Comparison of ENCODE assay signal across 8 cellular contexts in genomic region chr6:43951063-43951755, GRCh38.
DNase-seq lines count a peak whose midpoint lies in the region; ATAC-seq and TF ChIP-seq lines count a peak whose summit lies in the region.

No MANE protein-coding gene starts in this region.

- H3K27me3 Mint-ChIP-seq in activated CD4-positive, alpha-beta memory T cell treated with anti-CD3 and anti-CD28 coated beads for 36 hours: peaks cover 2% of the 10 kb centered on the region
- H3K27me3 Mint-ChIP-seq in activated CD4-positive, alpha-beta T cell treated with anti-CD3 and anti-CD28 coated beads, Interleukin-2, amount 10 ng/mL, durations not matched to agents 7 days and 5 days: peaks cover 3% of the 10 kb centered on the region

- H3K14ac ChIP-seq in IMR-90 (replicated peaks; ENCODE audit: low read depth, low read length): no peak overlapping the region

- peak overlapping the region; percentile 59; the same call in 1 of the 2 replicates for H2AK5ac ChIP-seq in IMR-90 (ENCODE audit: low read depth, low read length)

- H3K36me3 Mint-ChIP-seq in activated CD4-positive, alpha-beta memory T cell treated with anti-CD3 and anti-CD28 coated beads for 36 hours: peaks cover under 1% of the 10 kb centered on the region
- no peaks in the 10 kb centered on the region for H3K36me3 Mint-ChIP-seq in activated CD4-positive, alpha-beta T cell treated with anti-CD3 and anti-CD28 coated beads, Interleukin-2, amount 10 ng/mL, durations not matched to agents 7 days and 5 days (ENCODE audit: low read depth)

- H2BK5ac ChIP-seq in IMR-90 (ENCODE audit: low read depth, low read length, poor library complexity, severe bottlenecking): no peak overlapping the region

- ATAC-seq in IMR-90 (ENCODE audit: low read depth): peak; percentile 76

- H3K4ac ChIP-seq in IMR-90 (ENCODE audit: low read depth, low read length): peak overlapping the region; percentile 16; the same call in 1 of the 2 replicates

- in situ Hi-C loops in IMR-90 (cut with MboI; ENCODE audit: low sequenced_read_pairs): no loop called here

- dilution Hi-C loops in IMR-90 (cut with HindIII; ENCODE audit: low sequenced_read_pairs, unreplicated experiment): no loop called here

- DNase-seq in D341Med (ENCODE audit: low spot score) (peak; percentile 69), IMR-90 (no peak), iPS DF 4.7 (ENCODE audit: extremely low read depth, low spot score) (peak; percentile 28), stomach (peak; percentile 87)
- peak; percentile 25 for DNase-seq in activated CD4-positive, alpha-beta memory T cell treated with anti-CD3 and anti-CD28 coated beads for 36 hours
- no peak for DNase-seq in stimulated activated CD4-positive, alpha-beta T cell treated with anti-CD3 and anti-CD28 coated beads, Interleukin-4, amount 100 ng/mL, for 1 hour
- DNase-seq in central memory CD4-positive, alpha-beta T cell: no peak
- no peak for DNase-seq in activated CD4-positive, alpha-beta T cell treated with anti-CD3 and anti-CD28 coated beads, Interleukin-2, amount 10 ng/mL, durations not matched to agents 7 days and 5 days

- H2BK15ac ChIP-seq in IMR-90 (ENCODE audit: low read depth, low read length): no peak overlapping the region

- H3K56ac ChIP-seq in IMR-90 (ENCODE audit: extremely low read depth, insufficient read depth, low read length): no peak overlapping the region

- no peak overlapping the region for H3K4me2 ChIP-seq in IMR-90 (ENCODE audit: low read depth, low read length)

- no TSS peak for BruUV-seq in IMR-90 (replicated peaks; lab: Mats Ljungman, UMichigan)

- CTCF ChIA-PET in IMR-90 (lab: Yijun Ruan, JAX): interaction anchor here (0.9 kb wide), 1 partner anchor 9 kb away, joined by 3 read pairs; no protein-coding TSS in a partner anchor
- CTCF ChIA-PET in activated CD4-positive, alpha-beta memory T cell treated with anti-CD3 and anti-CD28 coated beads for 36 hours (lab: Charles Lee): interaction anchor here (1.2 kb wide), 1 partner anchor 182 kb away, joined by 4 read pairs; no protein-coding TSS in a partner anchor
- CTCF ChIA-PET in activated CD4-positive, alpha-beta T cell treated with anti-CD3 and anti-CD28 coated beads, Interleukin-2, amount 10 ng/mL, durations not matched to agents 7 days and 5 days (lab: Charles Lee): no interaction called here

- H4K5ac ChIP-seq in IMR-90 (ENCODE audit: low read depth, low read length): no peak overlapping the region

- H2AFZ ChIP-seq in IMR-90 (replicated peaks; ENCODE audit: low read length, poor library complexity): no peak overlapping the region

- H2BK20ac ChIP-seq in IMR-90 (ENCODE audit: low read depth, low read length): no peak overlapping the region

- no peak overlapping the region for H3K18ac ChIP-seq in IMR-90 (ENCODE audit: low read depth, low read length)

- H3K27me3 ChIP-seq in IMR-90 (ENCODE audit: control insufficient read depth, insufficient read depth, low read length) (no peaks in the 10 kb centered on the region), stomach (peaks cover 0 to 12% (median 0%) of the 10 kb centered on the region in 3 donors)

- POLR2A ChIA-PET in IMR-90 (lab: Charles Lee; ENCODE audit: unreplicated experiment): no interaction called here
- POLR2A ChIA-PET in activated CD4-positive, alpha-beta memory T cell treated with anti-CD3 and anti-CD28 coated beads for 36 hours (lab: Charles Lee): no interaction called here
- POLR2A ChIA-PET in activated CD4-positive, alpha-beta T cell treated with anti-CD3 and anti-CD28 coated beads, Interleukin-2, amount 10 ng/mL, durations not matched to agents 7 days and 5 days (lab: Charles Lee): no interaction called here

- H3K4me3 ChIP-seq in IMR-90 (ENCODE audit: insufficient read depth, low read depth, low read length) (no peak overlapping the region), stomach (no peak overlapping the region)

- no peak overlapping the region for H3K27ac Mint-ChIP-seq in activated CD4-positive, alpha-beta memory T cell treated with anti-CD3 and anti-CD28 coated beads for 36 hours
- H3K27ac Mint-ChIP-seq in activated CD4-positive, alpha-beta T cell treated with anti-CD3 and anti-CD28 coated beads, Interleukin-2, amount 10 ng/mL, durations not matched to agents 7 days and 5 days: no peak overlapping the region

- H3K4me1 ChIP-seq in IMR-90 (ENCODE audit: control insufficient read depth, insufficient read depth, low read length): peaks cover 13% of the 10 kb centered on the region
- peaks cover 0 to 6% (median 0%) of the 10 kb centered on the region in 4 donors for H3K4me1 ChIP-seq in stomach

- TF ChIP-seq POLR2A in IMR-90 (IDR thresholded peaks at IDR 0.05; ENCODE audit: low read depth, low read length) (no peak), stomach (IDR thresholded peaks at IDR 0.05) (no peak)

- TF ChIP-seq EP300 in stomach (IDR thresholded peaks at IDR 0.05): no peak

- H3K27ac ChIP-seq in IMR-90 (ENCODE audit: insufficient read depth, low read length) (no peak overlapping the region), stomach (no peak overlapping the region)

- no peaks in the 10 kb centered on the region for H3K4me1 Mint-ChIP-seq in activated CD4-positive, alpha-beta memory T cell treated with anti-CD3 and anti-CD28 coated beads for 36 hours (ENCODE audit: low read depth)
- H3K4me1 Mint-ChIP-seq in activated CD4-positive, alpha-beta T cell treated with anti-CD3 and anti-CD28 coated beads, Interleukin-2, amount 10 ng/mL, durations not matched to agents 7 days and 5 days: no peaks in the 10 kb centered on the region

- no peak overlapping the region for H2AK9ac ChIP-seq in IMR-90 (replicated peaks; ENCODE audit: low read depth, low read length, poor library complexity)

- H4K8ac ChIP-seq in IMR-90 (ENCODE audit: low read depth in 2 of 2, low read length in 2 of 2): no peak overlapping the region

- WGBS in IMR-90 (ENCODE audit: extremely low coverage in 2 of 2, insufficient read length in 1 of 2), 2 experiments: 52% methylated on average over 2 of the region's 5 CpGs; no CpG with 5 or more reads in 1 of the 2 experiments
- WGBS in stomach, 5 donors: 44 to 65% (median 53%) methylated on average over 4 to 5 of the region's 5 CpGs

- H3K36me3 ChIP-seq in IMR-90 (ENCODE audit: control insufficient read depth, insufficient read depth, low read length): no peaks in the 10 kb centered on the region
- H3K36me3 ChIP-seq in stomach: no peaks in the 10 kb centered on the region

- H3K9ac ChIP-seq in IMR-90 (ENCODE audit: low read depth, low read length): no peak overlapping the region

- H3K23ac ChIP-seq in IMR-90 (ENCODE audit: low read depth, low read length): no peak overlapping the region

- H3K9me3 ChIP-seq in IMR-90 (ENCODE audit: control insufficient read depth, insufficient read depth, low read length) (no peaks in the 10 kb centered on the region), stomach (peaks cover 0 to 5% (median 2%) of the 10 kb centered on the region in 4 donors)

- H3K9me3 Mint-ChIP-seq in activated CD4-positive, alpha-beta memory T cell treated with anti-CD3 and anti-CD28 coated beads for 36 hours: peaks cover 9% of the 10 kb centered on the region
- peaks cover 3% of the 10 kb centered on the region for H3K9me3 Mint-ChIP-seq in activated CD4-positive, alpha-beta T cell treated with anti-CD3 and anti-CD28 coated beads, Interleukin-2, amount 10 ng/mL, durations not matched to agents 7 days and 5 days

- H3K79me1 ChIP-seq in IMR-90 (ENCODE audit: low read depth in 1 of 2, low read length in 2 of 2): no peaks in the 10 kb centered on the region

- TF ChIP-seq CTCF in IMR-90 (conservative IDR thresholded peaks at IDR 0.05; ENCODE audit: low read depth, low read length) (peak; percentile 47), stomach (IDR thresholded peaks at IDR 0.05) (peak in 5 of 7 experiments; percentile 28 to 92 (median 63))

- H3K9me1 ChIP-seq in IMR-90 (ENCODE audit: insufficient read depth, low read length): no peaks in the 10 kb centered on the region; the same call in 1 of the 2 replicates

- no peak overlapping the region for H3K4me3 Mint-ChIP-seq in activated CD4-positive, alpha-beta memory T cell treated with anti-CD3 and anti-CD28 coated beads for 36 hours
- no peak overlapping the region for H3K4me3 Mint-ChIP-seq in activated CD4-positive, alpha-beta T cell treated with anti-CD3 and anti-CD28 coated beads, Interleukin-2, amount 10 ng/mL, durations not matched to agents 7 days and 5 days

- no peaks in the 10 kb centered on the region for H4K20me1 ChIP-seq in IMR-90 (ENCODE audit: insufficient read depth, low read length)

- intact Hi-C loops in IMR-90 (cut with micrococcal nuclease) (loop anchor here (2.0 to 10.0 kb wide), 2 partner anchors 178 to 286 kb away; no protein-coding TSS in a partner anchor), stomach (cut with DNase I; ENCODE audit: low total_unique reads) (no loop called here)
- intact Hi-C loops in activated CD4-positive, alpha-beta memory T cell treated with anti-CD3 and anti-CD28 coated beads for 36 hours (cut with micrococcal nuclease): no loop called here

- TF ChIP-seq RAD21 in IMR-90 (IDR thresholded peaks at IDR 0.05; ENCODE audit: low read length): peak; percentile 56

- H2BK120ac ChIP-seq in IMR-90 (ENCODE audit: low read depth, low read length): no peak overlapping the region; the same call in 1 of the 2 replicates

- H4K91ac ChIP-seq in IMR-90 (ENCODE audit: insufficient read depth, low read depth, low read length): no peak overlapping the region; the same call in 1 of the 2 replicates

TF ChIP-seq in IMR-90, 13 proteins besides CTCF, POLR2A, EP300 and RAD21:
- TF ChIP-seq NFE2L2 (IDR thresholded peaks at IDR 0.05; ENCODE audit: low read depth, low read length): no peak
- TF ChIP-seq SMC3 (IDR thresholded peaks at IDR 0.05; ENCODE audit: low read depth, low read length): peak; percentile 47

Comparison
In these comparisons a context has a peak if more than half of its experiments do, and no peak if none do; other contexts are left out.
1. DNase-seq: peak in D341Med (single experiment), activated CD4-positive, alpha-beta memory T cell treated with anti-CD3 and anti-CD28 coated beads for 36 hours (single experiment), iPS DF 4.7 (single experiment) and stomach (single experiment); none in IMR-90 (single experiment), stimulated activated CD4-positive, alpha-beta T cell treated with anti-CD3 and anti-CD28 coated beads, Interleukin-4, amount 100 ng/mL, for 1 hour (single experiment), central memory CD4-positive, alpha-beta T cell (single experiment) and activated CD4-positive, alpha-beta T cell treated with anti-CD3 and anti-CD28 coated beads, Interleukin-2, amount 10 ng/mL, durations not matched to agents 7 days and 5 days (single experiment).